23 cellular contexts compared by ENCODE assay signal in genomic region chr1:42189931-42190853, GRCh38. TPM values are rescaled to one million over a fixed set of nuclear protein-coding genes. Genes with fewer than 3 reads are reported as not detected.
"Had no signal": no experiment of that assay in that cellular context is flagged by ENCODE, and none has a peak within 500 bp of the region (broad histone marks: within the 10 kb centered on the region; RNA-seq: fewer than 3 reads in every experiment).

No MANE protein-coding gene starts in this region.

- H3K27ac ChIP-seq: epithelial cell of prostate, esophagus squamous epithelium, gastroesophageal sphincter, sigmoid colon, upper lobe of left lung, uterus had no signal

- H3K4me3 ChIP-seq: esophagus squamous epithelium, gastroesophageal sphincter, sigmoid colon, upper lobe of left lung, uterus had no signal

- H3K27me3 Mint-ChIP-seq: naive thymus-derived CD8-positive, alpha-beta T cell had no signal

- H3K36me3 ChIP-seq: uterus had no signal

- H3K4me3 Mint-ChIP-seq: naive thymus-derived CD8-positive, alpha-beta T cell; neural crest cell had no signal

- DNase-seq: effector memory CD4-positive, alpha-beta T cell; esophagus squamous epithelium; foreskin fibroblast; immature natural killer cell; kidney; left cardiac atrium; left ventricle myocardium superior; mesendoderm; naive thymus-derived CD8-positive, alpha-beta T cell; posterior cingulate gyrus; sigmoid colon; small intestine; stimulated activated CD4-positive, alpha-beta T cell treated with anti-CD3 and anti-CD28 coated beads, Interleukin-2, amount 100 ng/mL, for 48 hours; stimulated activated naive CD4-positive, alpha-beta T cell treated with Interleukin-2 at 50 U/mL for 16 hours; upper lobe of left lung; uterus had no signal

- H3K9me3 Mint-ChIP-seq: immature natural killer cell; naive thymus-derived CD8-positive, alpha-beta T cell; neural crest cell had no signal

- H3K4me1 ChIP-seq: sigmoid colon, upper lobe of left lung, uterus had no signal

- FAIRE-seq: kidney, small intestine had no signal

- ATAC-seq: gastroesophageal sphincter; left cardiac atrium; left ventricle myocardium superior; naive thymus-derived CD8-positive, alpha-beta T cell had no signal

- H3K9me3 ChIP-seq: esophagus squamous epithelium, gastroesophageal sphincter, sigmoid colon, upper lobe of left lung, uterus had no signal

- H3K27me3 ChIP-seq: esophagus squamous epithelium, gastroesophageal sphincter, sigmoid colon, upper lobe of left lung, uterus had no signal

RNA-seq across cellular contexts. Expression of gene GUCA2A, which starts 25.6 kb away (rescaled TPM):
- total RNA-seq: esophagus squamous epithelium; gastroesophageal sphincter; kidney; left cardiac atrium; left ventricle myocardium superior; lung microvascular endothelial cell; mononuclear cell; naive thymus-derived CD8-positive, alpha-beta T cell; neural crest cell; osteocyte; pulmonary artery endothelial cell; uterus had no signal
- polyA plus RNA-seq: immature natural killer cell; naive thymus-derived CD8-positive, alpha-beta T cell had no signal

RNA-seq across cellular contexts. Expression of gene GUCA2B, which starts 37.0 kb away (rescaled TPM):
- total RNA-seq: esophagus squamous epithelium; gastroesophageal sphincter; kidney; left cardiac atrium; left ventricle myocardium superior; lung microvascular endothelial cell; mononuclear cell; naive thymus-derived CD8-positive, alpha-beta T cell; neural crest cell; osteocyte; pulmonary artery endothelial cell; upper lobe of left lung; uterus had no signal
- polyA plus RNA-seq: immature natural killer cell; naive thymus-derived CD8-positive, alpha-beta T cell had no signal
